15 cellular contexts compared by ENCODE assay signal in genomic region chr11:7591992-7592391, GRCh38.
A peak's percentile ranks its signal among the peaks of the same experiment; 100 is the strongest.
DNase-seq lines count a peak whose midpoint lies in the region; ATAC-seq lines count a peak whose summit lies in the region.
"Had no signal": no experiment of that assay in that cellular context is flagged by ENCODE, and none has a peak within 500 bp of the region (broad histone marks: within the 10 kb centered on the region; RNA-seq: fewer than 3 reads in every experiment).

No MANE protein-coding gene starts in this region.

- H3K9me3 Mint-ChIP-seq in activated CD4-positive, alpha-beta T cell treated with anti-CD3 and anti-CD28 coated beads, Interleukin-2, amount 10 ng/mL, durations not matched to agents 7 days and 5 days = no peaks in the 10 kb centered on the region

- CTCF ChIA-PET in activated CD4-positive, alpha-beta T cell treated with anti-CD3 and anti-CD28 coated beads, Interleukin-2, amount 10 ng/mL, durations not matched to agents 7 days and 5 days (lab: Charles Lee) = interaction anchor here (0.5 to 2.1 kb wide), 2 partner anchors 10 to 12 kb away, joined by 3 to 7 read pairs; no protein-coding TSS in a partner anchor

- DNase-seq in AML-193 (lab: John Stamatoyannopoulos, UW) (peak; percentile 60 to 75), MV-4-11 (lab: John Stamatoyannopoulos, UW) (peak; percentile 53), left lobe of liver (ENCODE audit: low spot score) (no peak), NCI-H187 (lab: John Stamatoyannopoulos, UW) (no peak), islet precursor cell (no peak)
- DNase-seq in activated CD4-positive, alpha-beta T cell treated with anti-CD3 and anti-CD28 coated beads, Interleukin-2, amount 50 U/mL, for 1 hour = no peak
- DNase-seq in activated CD4-positive, alpha-beta T cell treated with anti-CD3 and anti-CD28 coated beads, Interleukin-2, amount 10 ng/mL, durations not matched to agents 7 days and 5 days = no peak
- DNase-seq: activated CD4-positive, alpha-beta T cell treated with anti-CD3 and anti-CD28 coated beads, Interleukin-2, amount 50 U/mL, for 48 hours; KBM-7; mucosa of descending colon; NCI-H1694; NCI-H526; stimulated activated CD4-positive, alpha-beta T cell treated with anti-CD3 and anti-CD28 coated beads, Interleukin-12 subunit alpha, Interleukin-12 subunit beta, amount 100 ng/mL, for 4 hours; T1000 had no signal

- peak; percentile 54 for ATAC-seq in GM18520 (IDR thresholded peaks at IDR 0.05; ENCODE audit: unreplicated experiment)
- ATAC-seq in left lobe of liver = peak; percentile 52

- peaks cover 12% of the 10 kb centered on the region for H3K36me3 Mint-ChIP-seq in activated CD4-positive, alpha-beta T cell treated with anti-CD3 and anti-CD28 coated beads, Interleukin-2, amount 10 ng/mL, durations not matched to agents 7 days and 5 days (ENCODE audit: low read depth)

- POLR2A ChIA-PET in activated CD4-positive, alpha-beta T cell treated with anti-CD3 and anti-CD28 coated beads, Interleukin-2, amount 10 ng/mL, durations not matched to agents 7 days and 5 days (lab: Charles Lee) = interaction anchor here (0.6 kb wide), 1 partner anchor 418 kb away, joined by 4 read pairs; no protein-coding TSS in a partner anchor

- H3K27ac Mint-ChIP-seq in activated CD4-positive, alpha-beta T cell treated with anti-CD3 and anti-CD28 coated beads, Interleukin-2, amount 10 ng/mL, durations not matched to agents 7 days and 5 days = no peak overlapping the region

- H3K4me1 Mint-ChIP-seq in activated CD4-positive, alpha-beta T cell treated with anti-CD3 and anti-CD28 coated beads, Interleukin-2, amount 10 ng/mL, durations not matched to agents 7 days and 5 days = peaks cover 18% of the 10 kb centered on the region

- no peak overlapping the region for H3K4me3 Mint-ChIP-seq in activated CD4-positive, alpha-beta T cell treated with anti-CD3 and anti-CD28 coated beads, Interleukin-2, amount 10 ng/mL, durations not matched to agents 7 days and 5 days

- H3K27me3 Mint-ChIP-seq in activated CD4-positive, alpha-beta T cell treated with anti-CD3 and anti-CD28 coated beads, Interleukin-2, amount 10 ng/mL, durations not matched to agents 7 days and 5 days = no peaks in the 10 kb centered on the region

Comparison
In these comparisons a context has a peak if more than half of its experiments do, and no peak if none do; other contexts are left out.
1. DNase-seq: peak in AML-193 (2 of 2) and MV-4-11 (single experiment); none in left lobe of liver (single experiment), NCI-H187 (0 of 2), activated CD4-positive, alpha-beta T cell treated with anti-CD3 and anti-CD28 coated beads, Interleukin-2, amount 50 U/mL, for 1 hour (single experiment), activated CD4-positive, alpha-beta T cell treated with anti-CD3 and anti-CD28 coated beads, Interleukin-2, amount 10 ng/mL, durations not matched to agents 7 days and 5 days (single experiment) and islet precursor cell (single experiment).